8 cellular contexts compared by ENCODE assay signal in the genomic region with DNA sequence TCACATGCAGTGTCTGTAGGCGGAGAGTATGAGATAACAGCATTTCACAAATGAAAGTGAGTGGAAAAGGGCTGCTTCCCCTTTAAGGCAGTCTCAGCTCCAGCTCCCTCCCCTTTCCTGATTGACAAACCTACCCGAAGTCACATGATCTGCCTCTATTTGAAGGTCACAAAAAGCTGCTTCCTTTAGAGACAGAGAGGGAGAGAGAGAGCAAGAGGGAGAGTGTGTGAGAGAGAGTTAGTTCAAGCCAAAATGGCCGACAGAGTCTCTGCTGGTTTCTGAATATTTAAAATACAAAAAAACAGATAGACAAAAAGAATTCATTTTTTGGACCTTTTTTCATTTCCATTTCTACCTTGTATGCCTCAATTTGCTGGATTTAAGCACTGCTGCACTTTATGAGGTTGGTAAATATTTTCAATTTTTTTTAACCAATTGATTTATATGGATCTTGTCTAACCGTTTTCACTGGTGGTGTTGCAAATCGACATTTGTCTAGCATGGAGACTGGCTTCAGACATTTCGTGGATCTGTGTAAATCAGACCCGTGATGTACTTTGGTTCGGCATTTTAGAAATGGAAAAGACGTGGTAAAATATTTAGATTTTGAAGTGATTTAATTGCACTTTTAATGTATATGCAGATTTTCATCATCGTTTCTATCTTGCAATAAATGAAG. TPM values are rescaled to one million over a fixed set of nuclear protein-coding genes. Genes with fewer than 3 reads are reported as not detected.
DNase-seq lines count a peak whose midpoint lies in the region; TF ChIP-seq lines count a peak whose summit lies in the region.

A gene with protein sequence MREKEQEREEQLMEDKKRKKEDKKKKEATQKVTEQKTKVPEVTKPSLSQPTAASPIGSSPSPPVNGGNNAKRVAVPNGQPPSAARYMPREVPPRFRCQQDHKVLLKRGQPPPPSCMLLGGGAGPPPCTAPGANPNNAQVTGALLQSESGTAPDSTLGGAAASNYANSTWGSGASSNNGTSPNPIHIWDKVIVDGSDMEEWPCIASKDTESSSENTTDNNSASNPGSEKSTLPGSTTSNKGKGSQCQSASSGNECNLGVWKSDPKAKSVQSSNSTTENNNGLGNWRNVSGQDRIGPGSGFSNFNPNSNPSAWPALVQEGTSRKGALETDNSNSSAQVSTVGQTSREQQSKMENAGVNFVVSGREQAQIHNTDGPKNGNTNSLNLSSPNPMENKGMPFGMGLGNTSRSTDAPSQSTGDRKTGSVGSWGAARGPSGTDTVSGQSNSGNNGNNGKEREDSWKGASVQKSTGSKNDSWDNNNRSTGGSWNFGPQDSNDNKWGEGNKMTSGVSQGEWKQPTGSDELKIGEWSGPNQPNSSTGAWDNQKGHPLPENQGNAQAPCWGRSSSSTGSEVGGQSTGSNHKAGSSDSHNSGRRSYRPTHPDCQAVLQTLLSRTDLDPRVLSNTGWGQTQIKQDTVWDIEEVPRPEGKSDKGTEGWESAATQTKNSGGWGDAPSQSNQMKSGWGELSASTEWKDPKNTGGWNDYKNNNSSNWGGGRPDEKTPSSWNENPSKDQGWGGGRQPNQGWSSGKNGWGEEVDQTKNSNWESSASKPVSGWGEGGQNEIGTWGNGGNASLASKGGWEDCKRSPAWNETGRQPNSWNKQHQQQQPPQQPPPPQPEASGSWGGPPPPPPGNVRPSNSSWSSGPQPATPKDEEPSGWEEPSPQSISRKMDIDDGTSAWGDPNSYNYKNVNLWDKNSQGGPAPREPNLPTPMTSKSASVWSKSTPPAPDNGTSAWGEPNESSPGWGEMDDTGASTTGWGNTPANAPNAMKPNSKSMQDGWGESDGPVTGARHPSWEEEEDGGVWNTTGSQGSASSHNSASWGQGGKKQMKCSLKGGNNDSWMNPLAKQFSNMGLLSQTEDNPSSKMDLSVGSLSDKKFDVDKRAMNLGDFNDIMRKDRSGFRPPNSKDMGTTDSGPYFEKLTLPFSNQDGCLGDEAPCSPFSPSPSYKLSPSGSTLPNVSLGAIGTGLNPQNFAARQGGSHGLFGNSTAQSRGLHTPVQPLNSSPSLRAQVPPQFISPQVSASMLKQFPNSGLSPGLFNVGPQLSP (N-terminal part only) (plus strand): TSS at position 188 of the 679 bp plus-strand sequence. CDS start 211 bp downstream, at position 399.

- CTCF ChIA-PET in HEK293T (lab: Yijun Ruan, JAX), result no interaction called here

- H3K36me3 ChIP-seq in SJSA1 (no peaks in the 10 kb centered on the region), thymus (ENCODE audit: control insufficient read depth, insufficient read depth) (no peaks in the 10 kb centered on the region)

- under 1% methylated on average over 10 of the region's 10 CpGs for WGBS in thymus

- peak within 1 kb of the TSS; percentile 89 for H3K4me3 Mint-ChIP-seq in activated naive CD4-positive, alpha-beta T cell treated with anti-CD3 and anti-CD28 coated beads, Interleukin-2, amount 50 U/mL, for 24 hours

- H3K27me3 Mint-ChIP-seq in activated naive CD4-positive, alpha-beta T cell treated with anti-CD3 and anti-CD28 coated beads, Interleukin-2, amount 50 U/mL, for 24 hours, result no peaks in the 10 kb centered on the region

- DNase-seq in GM04503 (ENCODE audit: low read depth) (peak; percentile 97), HEK293T (ENCODE audit: extremely low spot score) (peak; percentile 87), MV-4-11 (lab: John Stamatoyannopoulos, UW) (peak; percentile 98), SJSA1 (ENCODE audit: low read depth in 1 of 2, low spot score in 2 of 2) (peak; percentile 83 to 92), glomerular endothelial cell (ENCODE audit: extremely low read depth, low read depth, low spot score) (peak; percentile 91), nucleus accumbens (lab: John Stamatoyannopoulos, UW) (peak in 50 of 56 donors; percentile 20 to 96 (median 76))

- H3K9me3 Mint-ChIP-seq in activated naive CD4-positive, alpha-beta T cell treated with anti-CD3 and anti-CD28 coated beads, Interleukin-2, amount 50 U/mL, for 24 hours, result no peaks in the 10 kb centered on the region

- H3K27ac ChIP-seq in SJSA1 (peak within 1 kb of the TSS; percentile 82), thymus (ENCODE audit: low read depth) (peak within 1 kb of the TSS; percentile 91)

- POLR2A ChIA-PET in HEK293T (lab: Yijun Ruan, JAX), result interaction anchor here (0.6 to 4.6 kb wide), 15 partner anchors 10 to 170 kb away, joined by 3 to 37 read pairs (median 4); a partner anchor contains a TSS

- H3K9me3 ChIP-seq in SJSA1 (replicated peaks), result no peaks in the 10 kb centered on the region
- H3K9me3 ChIP-seq in thymus (ENCODE audit: control insufficient read depth), result no peaks in the 10 kb centered on the region

- H3K27ac Mint-ChIP-seq in activated naive CD4-positive, alpha-beta T cell treated with anti-CD3 and anti-CD28 coated beads, Interleukin-2, amount 50 U/mL, for 24 hours, result peak within 1 kb of the TSS; percentile 93

- no peaks in the 10 kb centered on the region for H3K27me3 ChIP-seq in SJSA1 (replicated peaks)
- H3K27me3 ChIP-seq in thymus (ENCODE audit: control insufficient read depth, insufficient read depth), result no peaks in the 10 kb centered on the region

- H3K4me3 ChIP-seq in SJSA1 (peak within 1 kb of the TSS; percentile 56), thymus (ENCODE audit: low read length) (peak within 1 kb of the TSS; percentile 80)

- H3K36me3 Mint-ChIP-seq in activated naive CD4-positive, alpha-beta T cell treated with anti-CD3 and anti-CD28 coated beads, Interleukin-2, amount 50 U/mL, for 24 hours, result no peaks in the 10 kb centered on the region

- H3K4me1 ChIP-seq in SJSA1 (replicated peaks) (peaks cover 46% of the 10 kb centered on the region), thymus (ENCODE audit: control insufficient read depth, insufficient read depth, low read length) (peaks cover 25% of the 10 kb centered on the region)

- peaks cover 62% of the 10 kb centered on the region for H3K4me1 Mint-ChIP-seq in activated naive CD4-positive, alpha-beta T cell treated with anti-CD3 and anti-CD28 coated beads, Interleukin-2, amount 50 U/mL, for 24 hours

TF ChIP-seq in HEK293T, 16 proteins besides CTCF, POLR2A, EP300 and RAD21:
- TF ChIP-seq CTBP1 (IDR thresholded peaks at IDR 0.05; ENCODE audit: borderline replicate concordance) (no peak), BHLHE40 (IDR thresholded peaks at IDR 0.05; ENCODE audit: borderline replicate concordance) (no peak), SP1 (IDR thresholded peaks at IDR 0.05) (no peak), HDGF (IDR thresholded peaks at IDR 0.05; ENCODE audit: borderline replicate concordance) (no peak), LEF1 (IDR thresholded peaks at IDR 0.05; ENCODE audit: borderline replicate concordance) (no peak), ARNT (IDR thresholded peaks at IDR 0.05) (no peak), FOXM1 (IDR thresholded peaks at IDR 0.05; ENCODE audit: borderline replicate concordance) (peak; percentile 72; the same call in 1 of the 2 replicates), FOXK2 (IDR thresholded peaks at IDR 0.05) (no peak), NFRKB (IDR thresholded peaks at IDR 0.05) (peak; percentile 98), ZNF384 (IDR thresholded peaks at IDR 0.05) (peak; percentile 60; the same call in 1 of the 2 replicates), SUZ12 (IDR thresholded peaks at IDR 0.05) (no peak), ELF4 (IDR thresholded peaks at IDR 0.05) (peak; percentile 84; the same call in 1 of the 2 replicates), L3MBTL2 (conservative IDR thresholded peaks at IDR 0.05) (no peak), FOXA1 (IDR thresholded peaks at IDR 0.05) (no peak; the same call in 1 of the 2 replicates), TARDBP (IDR thresholded peaks at IDR 0.05) (no peak)
- TF ChIP-seq, protein P1, sequence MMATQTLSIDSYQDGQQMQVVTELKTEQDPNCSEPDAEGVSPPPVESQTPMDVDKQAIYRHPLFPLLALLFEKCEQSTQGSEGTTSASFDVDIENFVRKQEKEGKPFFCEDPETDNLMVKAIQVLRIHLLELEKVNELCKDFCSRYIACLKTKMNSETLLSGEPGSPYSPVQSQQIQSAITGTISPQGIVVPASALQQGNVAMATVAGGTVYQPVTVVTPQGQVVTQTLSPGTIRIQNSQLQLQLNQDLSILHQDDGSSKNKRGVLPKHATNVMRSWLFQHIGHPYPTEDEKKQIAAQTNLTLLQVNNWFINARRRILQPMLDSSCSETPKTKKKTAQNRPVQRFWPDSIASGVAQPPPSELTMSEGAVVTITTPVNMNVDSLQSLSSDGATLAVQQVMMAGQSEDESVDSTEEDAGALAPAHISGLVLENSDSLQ (IDR thresholded peaks at IDR 0.05), result peak; percentile 97

RNA-seq across cellular contexts. Expression of the gene that starts here (rescaled TPM):
- 10.5 and 16.6 TPM in 2 replicates for total RNA-seq in SJSA1 (2014; rRNA removed; shearing (Covaris generic))
- total RNA-seq in glomerular endothelial cell, result 17.3 and 38.2 TPM in 2 replicates
- polyA plus RNA-seq in thymus, result 13.3 TPM

Comparison
In these comparisons a context has a peak if more than half of its experiments do, and no peak if none do; other contexts are left out.
1. Peak in every context shown above with its lines: DNase-seq, H3K4me3 ChIP-seq and H3K27ac ChIP-seq.